ENCODE assay signal across 21 cellular contexts in the genomic region with DNA sequence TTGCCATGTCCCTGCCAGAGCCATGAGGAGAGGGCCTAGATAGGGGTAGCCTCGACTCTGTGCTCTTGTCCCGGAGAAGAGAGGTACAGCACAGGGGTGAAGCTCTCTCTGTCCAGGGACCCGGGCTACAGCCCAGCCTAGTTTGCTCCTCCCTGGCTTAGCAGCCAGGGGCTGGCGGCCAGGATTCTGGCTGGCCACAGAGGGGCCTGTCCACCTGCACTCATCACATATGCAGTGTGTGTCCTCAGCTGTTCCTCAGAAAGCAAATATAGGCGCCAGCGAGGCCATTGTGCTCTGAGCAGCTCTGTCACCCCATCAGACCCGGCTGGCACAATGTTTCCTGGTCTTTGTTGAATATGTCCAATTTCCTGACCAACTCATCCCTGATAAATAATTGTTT. TPM values are rescaled to one million over a fixed set of nuclear protein-coding genes. Genes with fewer than 3 reads are reported as not detected.
DNase-seq lines count a peak whose midpoint lies in the region; ATAC-seq and TF ChIP-seq lines count a peak whose summit lies in the region.
"Had no signal": no experiment of that assay in that cellular context is flagged by ENCODE, and none has a peak within 500 bp of the region (broad histone marks: within the 10 kb centered on the region; RNA-seq: fewer than 3 reads in every experiment).

No MANE protein-coding gene starts in this region.

- no peaks in the 10 kb centered on the region for H3K27me3 ChIP-seq in psoas muscle (ENCODE audit: insufficient read depth in 3 of 3, low read length in 2 of 3)

- no peaks in the 10 kb centered on the region for H3K36me3 ChIP-seq in psoas muscle (ENCODE audit: insufficient read depth in 1 of 2, low read depth in 1 of 2)
- H3K36me3 ChIP-seq: HAP-1 had no signal

- H3K9me3 ChIP-seq in psoas muscle: no peaks in the 10 kb centered on the region
- H3K9me3 ChIP-seq: HAP-1 had no signal

- DNase-seq in NCI-H1417 (lab: John Stamatoyannopoulos, UW) (peak in 2 of 3 experiments; percentile 38 to 58), NCI-H1417 treated with DMSO at 0.1 percent for 48 hours (lab: John Stamatoyannopoulos, UW) (no peak), NCI-H69 (lab: John Stamatoyannopoulos, UW) (peak; percentile 24), Right ventricle myocardium superior (no peak), psoas muscle (no peak), SIG-M5 treated with dmso at 0.1 percent for 504 hours (lab: John Stamatoyannopoulos, UW; ENCODE audit: unreplicated experiment) (no peak)
- DNase-seq: activated CD4-positive, alpha-beta T cell treated with anti-CD3 and anti-CD28 coated beads, Interleukin-2, amount 50 U/mL, for 4 hours; activated CD4-positive, CD25-positive, alpha-beta regulatory T cell; activated CD8-positive, alpha-beta memory T cell treated with anti-CD3 and anti-CD28 coated beads, Interleukin-2, amount 50 U/mL, for 4 hours; islet precursor cell; Karpas-422; NCI-H510A treated with DMSO at 0.1 percent for 48 hours; small intestine; stimulated activated CD4-positive, alpha-beta T cell treated with anti-CD3 and anti-CD28 coated beads, Interleukin-2, amount 100 ng/mL, for 24 hours had no signal

- WGBS in psoas muscle, 3 donors: 16 to 24% (median 17%) methylated on average over 5 to 7 of the region's 7 CpGs

- no peak overlapping the region for H3K4me3 ChIP-seq in psoas muscle
- H3K4me3 ChIP-seq: HAP-1, lung had no signal

- peaks cover 28% of the 10 kb centered on the region for H3K4me1 ChIP-seq in psoas muscle
- H3K4me1 ChIP-seq: HAP-1 had no signal

- ATAC-seq in Right ventricle myocardium superior (ENCODE audit: poor library complexity): peak; percentile 69
- ATAC-seq in psoas muscle: peak; percentile 65 to 77 (median 72)
- ATAC-seq in HG03135 (IDR thresholded peaks at IDR 0.05; ENCODE audit: unreplicated experiment): no peak
- ATAC-seq in GM21717 (IDR thresholded peaks at IDR 0.05; ENCODE audit: unreplicated experiment): no peak
- ATAC-seq: activated naive CD4-positive, alpha-beta T cell treated with anti-CD3 and anti-CD28 coated beads, Interleukin-2, amount 50 U/mL, for 72 hours had no signal

- no peak for TF ChIP-seq CTCF in psoas muscle (IDR thresholded peaks at IDR 0.05)

- intact Hi-C loops in Right ventricle myocardium superior (cut with DNase I) (no loop called here), psoas muscle (cut with DNase I) (no loop called here)

- no peak overlapping the region for H3K27ac ChIP-seq in psoas muscle
- H3K27ac ChIP-seq: HL-60 had no signal

RNA-seq across cellular contexts. Expression of a gene that starts 28.5 kb away (rescaled TPM):
- total RNA-seq in Right ventricle myocardium superior (19.7 TPM), psoas muscle (1 to 10 TPM; 1.2 to 4.1 (median 2.2) TPM)
- polyA plus RNA-seq in psoas muscle: 1 to 10 TPM in 1 of 3 donors, under 1 TPM in 2; 0.53 to 1.3 (median 0.84) TPM
- total RNA-seq: activated naive CD4-positive, alpha-beta T cell treated with anti-CD3 and anti-CD28 coated beads, Interleukin-2, amount 50 U/mL, for 72 hours; B cell had no signal

Comparison
In these comparisons a context has a peak if more than half of its experiments do, and no peak if none do; other contexts are left out.
1. DNase-seq: peak in NCI-H1417 (2 of 3) and NCI-H69 (single experiment); none in NCI-H1417 treated with DMSO at 0.1 percent for 48 hours (single experiment), Right ventricle myocardium superior (single experiment), psoas muscle (0 of 2) and SIG-M5 treated with dmso at 0.1 percent for 504 hours (single experiment).
2. ATAC-seq: peak in Right ventricle myocardium superior (single experiment) and psoas muscle (4 of 4); none in HG03135 (single experiment) and GM21717 (single experiment).